In the genomic region with DNA sequence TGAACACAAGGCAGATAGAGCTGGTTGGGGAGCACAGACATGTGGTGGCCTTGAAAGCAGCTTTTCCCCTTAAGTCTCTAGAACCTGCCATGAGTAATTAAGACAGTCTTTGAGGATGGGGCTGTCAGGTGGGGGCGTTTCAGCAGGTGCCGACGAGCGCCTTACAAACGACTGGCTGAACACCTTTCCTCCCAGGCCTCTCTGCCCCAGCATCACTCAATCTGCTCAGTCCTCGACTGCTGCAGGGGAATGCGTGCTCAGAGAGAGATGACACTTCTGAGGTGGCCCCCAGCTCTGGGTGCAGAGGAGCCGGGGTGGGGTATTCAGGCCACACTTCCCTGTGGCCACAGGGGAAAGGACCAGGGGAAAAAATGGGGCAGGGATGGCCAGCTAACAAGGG, we compare ENCODE assay signal across 1 cellular context.
TF ChIP-seq lines count a peak whose summit lies in the region.

No MANE protein-coding gene starts in this region.

TF ChIP-seq in HepG2, 621 proteins besides CTCF, POLR2A, EP300 and RAD21:
- TF ChIP-seq ARNTL (CRISPR knock-in tag; IDR thresholded peaks at IDR 0.05) = no peak
- no peak for TF ChIP-seq SIX4 (CRISPR knock-in tag; IDR thresholded peaks at IDR 0.05)
- TF ChIP-seq, protein P1, sequence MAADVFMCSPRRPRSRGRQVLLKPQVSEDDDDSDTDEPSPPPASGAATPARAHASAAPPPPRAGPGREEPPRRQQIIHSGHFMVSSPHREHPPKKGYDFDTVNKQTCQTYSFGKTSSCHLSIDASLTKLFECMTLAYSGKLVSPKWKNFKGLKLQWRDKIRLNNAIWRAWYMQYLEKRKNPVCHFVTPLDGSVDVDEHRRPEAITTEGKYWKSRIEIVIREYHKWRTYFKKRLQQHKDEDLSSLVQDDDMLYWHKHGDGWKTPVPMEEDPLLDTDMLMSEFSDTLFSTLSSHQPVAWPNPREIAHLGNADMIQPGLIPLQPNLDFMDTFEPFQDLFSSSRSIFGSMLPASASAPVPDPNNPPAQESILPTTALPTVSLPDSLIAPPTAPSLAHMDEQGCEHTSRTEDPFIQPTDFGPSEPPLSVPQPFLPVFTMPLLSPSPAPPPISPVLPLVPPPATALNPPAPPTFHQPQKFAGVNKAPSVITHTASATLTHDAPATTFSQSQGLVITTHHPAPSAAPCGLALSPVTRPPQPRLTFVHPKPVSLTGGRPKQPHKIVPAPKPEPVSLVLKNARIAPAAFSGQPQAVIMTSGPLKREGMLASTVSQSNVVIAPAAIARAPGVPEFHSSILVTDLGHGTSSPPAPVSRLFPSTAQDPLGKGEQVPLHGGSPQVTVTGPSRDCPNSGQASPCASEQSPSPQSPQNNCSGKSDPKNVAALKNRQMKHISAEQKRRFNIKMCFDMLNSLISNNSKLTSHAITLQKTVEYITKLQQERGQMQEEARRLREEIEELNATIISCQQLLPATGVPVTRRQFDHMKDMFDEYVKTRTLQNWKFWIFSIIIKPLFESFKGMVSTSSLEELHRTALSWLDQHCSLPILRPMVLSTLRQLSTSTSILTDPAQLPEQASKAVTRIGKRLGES (CRISPR knock-in tag; IDR thresholded peaks at IDR 0.05; ENCODE audit: borderline replicate concordance) = no peak
- TF ChIP-seq AGO2 (optimal IDR thresholded peaks at IDR 0.05; ENCODE audit: low read depth, low read length) = peak; percentile 58
- TF ChIP-seq ZFP82 (CRISPR knock-in tag; IDR thresholded peaks at IDR 0.05; ENCODE audit: borderline replicate concordance) = no peak
- TF ChIP-seq RBM22 (optimal IDR thresholded peaks at IDR 0.05; ENCODE audit: low read length) = peak; percentile 43
- TF ChIP-seq KDM1A (CRISPR knock-in tag; IDR thresholded peaks at IDR 0.05) = no peak
- TF ChIP-seq, protein P2, sequence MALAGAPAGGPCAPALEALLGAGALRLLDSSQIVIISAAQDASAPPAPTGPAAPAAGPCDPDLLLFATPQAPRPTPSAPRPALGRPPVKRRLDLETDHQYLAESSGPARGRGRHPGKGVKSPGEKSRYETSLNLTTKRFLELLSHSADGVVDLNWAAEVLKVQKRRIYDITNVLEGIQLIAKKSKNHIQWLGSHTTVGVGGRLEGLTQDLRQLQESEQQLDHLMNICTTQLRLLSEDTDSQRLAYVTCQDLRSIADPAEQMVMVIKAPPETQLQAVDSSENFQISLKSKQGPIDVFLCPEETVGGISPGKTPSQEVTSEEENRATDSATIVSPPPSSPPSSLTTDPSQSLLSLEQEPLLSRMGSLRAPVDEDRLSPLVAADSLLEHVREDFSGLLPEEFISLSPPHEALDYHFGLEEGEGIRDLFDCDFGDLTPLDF (CRISPR knock-in tag; IDR thresholded peaks at IDR 0.05) = no peak
- TF ChIP-seq, protein P3, sequence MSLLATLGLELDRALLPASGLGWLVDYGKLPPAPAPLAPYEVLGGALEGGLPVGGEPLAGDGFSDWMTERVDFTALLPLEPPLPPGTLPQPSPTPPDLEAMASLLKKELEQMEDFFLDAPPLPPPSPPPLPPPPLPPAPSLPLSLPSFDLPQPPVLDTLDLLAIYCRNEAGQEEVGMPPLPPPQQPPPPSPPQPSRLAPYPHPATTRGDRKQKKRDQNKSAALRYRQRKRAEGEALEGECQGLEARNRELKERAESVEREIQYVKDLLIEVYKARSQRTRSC (CRISPR knock-in tag; IDR thresholded peaks at IDR 0.05; ENCODE audit: low read depth) = no peak
- TF ChIP-seq, protein P4, sequence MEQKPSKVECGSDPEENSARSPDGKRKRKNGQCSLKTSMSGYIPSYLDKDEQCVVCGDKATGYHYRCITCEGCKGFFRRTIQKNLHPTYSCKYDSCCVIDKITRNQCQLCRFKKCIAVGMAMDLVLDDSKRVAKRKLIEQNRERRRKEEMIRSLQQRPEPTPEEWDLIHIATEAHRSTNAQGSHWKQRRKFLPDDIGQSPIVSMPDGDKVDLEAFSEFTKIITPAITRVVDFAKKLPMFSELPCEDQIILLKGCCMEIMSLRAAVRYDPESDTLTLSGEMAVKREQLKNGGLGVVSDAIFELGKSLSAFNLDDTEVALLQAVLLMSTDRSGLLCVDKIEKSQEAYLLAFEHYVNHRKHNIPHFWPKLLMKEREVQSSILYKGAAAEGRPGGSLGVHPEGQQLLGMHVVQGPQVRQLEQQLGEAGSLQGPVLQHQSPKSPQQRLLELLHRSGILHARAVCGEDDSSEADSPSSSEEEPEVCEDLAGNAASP (CRISPR knock-in tag; IDR thresholded peaks at IDR 0.05; ENCODE audit: borderline replicate concordance) = no peak
- TF ChIP-seq ZSCAN9 (CRISPR knock-in tag; IDR thresholded peaks at IDR 0.05; ENCODE audit: borderline replicate concordance) = no peak
- TF ChIP-seq ZNF317 (CRISPR knock-in tag; IDR thresholded peaks at IDR 0.05) = no peak
- no peak for TF ChIP-seq SUZ12 (IDR thresholded peaks at IDR 0.05; ENCODE audit: low read depth, low read length)
- no peak for TF ChIP-seq ZNF20 (CRISPR knock-in tag; IDR thresholded peaks at IDR 0.05)
